Comparison of ENCODE assay signal across 24 cellular contexts in genomic region chr11:87425943-87426342, GRCh38.
DNase-seq lines count a peak whose midpoint lies in the region; ATAC-seq and TF ChIP-seq lines count a peak whose summit lies in the region.
"Had no signal": no experiment of that assay in that cellular context is flagged by ENCODE, and none has a peak within 500 bp of the region (broad histone marks: within the 10 kb centered on the region; RNA-seq: fewer than 3 reads in every experiment).

No MANE protein-coding gene starts in this region.

- H3K4ac ChIP-seq in IMR-90 (ENCODE audit: low read depth, low read length), result peak overlapping the region; percentile 95

- POLR2A ChIA-PET in IMR-90 (lab: Charles Lee; ENCODE audit: unreplicated experiment), result no interaction called here

- peaks cover 11% of the 10 kb centered on the region for H3K9me1 ChIP-seq in IMR-90 (ENCODE audit: insufficient read depth, low read length)

- H3K4me2 ChIP-seq in IMR-90 (ENCODE audit: low read depth, low read length), result peak overlapping the region; percentile 20; the same call in 1 of the 2 replicates
- H3K4me2 ChIP-seq: KMS-11 had no signal

- CTCF ChIA-PET in IMR-90 (lab: Yijun Ruan, JAX), result no interaction called here

- peak overlapping the region; percentile 86 for H4K91ac ChIP-seq in IMR-90 (ENCODE audit: insufficient read depth, low read depth, low read length)

- peak overlapping the region; percentile 77 for H3K14ac ChIP-seq in IMR-90 (replicated peaks; ENCODE audit: low read depth, low read length)

- H4K5ac ChIP-seq in IMR-90 (ENCODE audit: low read depth, low read length), result peak overlapping the region; percentile 62; the same call in 1 of the 2 replicates

- no peaks in the 10 kb centered on the region for H3K27me3 ChIP-seq in IMR-90 (ENCODE audit: control insufficient read depth, insufficient read depth, low read length)
- H3K27me3 ChIP-seq: ascending aorta, esophagus squamous epithelium, stomach, transverse colon had no signal

- peak overlapping the region; percentile 97; the same call in 1 of the 2 replicates for H3K18ac ChIP-seq in IMR-90 (ENCODE audit: low read depth, low read length)

- in situ Hi-C loops in IMR-90 (cut with MboI; ENCODE audit: low sequenced_read_pairs), result no loop called here

- no CpG with 5 or more reads among the region's 1 CpG for WGBS in IMR-90 (ENCODE audit: extremely low coverage in 2 of 2, insufficient read length in 1 of 2), 2 experiments
- WGBS in mesodermal cell (ENCODE audit: insufficient coverage in 2 of 2), 2 experiments, result no CpG with 5 or more reads among the region's 1 CpG

- H3K27ac ChIP-seq in IMR-90 (ENCODE audit: insufficient read depth, low read length) (no peak overlapping the region), mesodermal cell (ENCODE audit: low read depth, low read length, severe bottlenecking) (peak overlapping the region; percentile 77)
- H3K27ac ChIP-seq: ascending aorta, esophagus squamous epithelium, KMS-11, left ventricle myocardium inferior, stomach, transverse colon had no signal

- TF ChIP-seq POLR2A in IMR-90 (IDR thresholded peaks at IDR 0.05; ENCODE audit: low read depth, low read length), result no peak

- no peak for TF ChIP-seq RAD21 in IMR-90 (IDR thresholded peaks at IDR 0.05; ENCODE audit: low read length)

- ATAC-seq in IMR-90 (ENCODE audit: low read depth) (peak; percentile 60), GM18517 (IDR thresholded peaks at IDR 0.05; ENCODE audit: unreplicated experiment) (no peak), GM18519 (IDR thresholded peaks at IDR 0.05; ENCODE audit: low FRiP score, unreplicated experiment) (no peak), HG03520 (IDR thresholded peaks at IDR 0.05; ENCODE audit: unreplicated experiment) (no peak)
- ATAC-seq: activated CD4-positive, CD25-positive, alpha-beta regulatory T cell treated with anti-CD3 and anti-CD28 coated beads, Interleukin-2, amount 50 U/mL, for 24 hours; mucosa of descending colon had no signal

- BruUV-seq in IMR-90 (replicated peaks; lab: Mats Ljungman, UMichigan), result no TSS peak

- H3K4me3 ChIP-seq in IMR-90 (ENCODE audit: insufficient read depth, low read depth, low read length) (no peak overlapping the region), mesodermal cell (ENCODE audit: extremely low read depth, insufficient read depth, low read length, poor library complexity, severe bottlenecking) (no peak overlapping the region)
- H3K4me3 ChIP-seq: ascending aorta, esophagus squamous epithelium, left ventricle myocardium inferior, mucosa of descending colon, stomach, transverse colon had no signal

- H3K4me1 ChIP-seq in IMR-90 (ENCODE audit: control insufficient read depth, insufficient read depth, low read length) (peaks cover 19% of the 10 kb centered on the region), mesodermal cell (ENCODE audit: control insufficient read depth, insufficient read depth, low read length, poor library complexity, severe bottlenecking) (peaks cover 33% of the 10 kb centered on the region)
- H3K4me1 ChIP-seq: ascending aorta, esophagus squamous epithelium, left ventricle myocardium inferior, stomach, transverse colon had no signal

- peak overlapping the region; percentile 82 for H2BK5ac ChIP-seq in IMR-90 (ENCODE audit: low read depth, low read length, poor library complexity, severe bottlenecking)

- H3K9ac ChIP-seq in IMR-90 (ENCODE audit: low read depth, low read length), result no peak overlapping the region
- H3K9ac ChIP-seq: KMS-11 had no signal

- intact Hi-C loops in IMR-90 (cut with micrococcal nuclease), result no loop called here

- no peak overlapping the region for H2AFZ ChIP-seq in IMR-90 (replicated peaks; ENCODE audit: low read length, poor library complexity)

- no peak for TF ChIP-seq CTCF in IMR-90 (conservative IDR thresholded peaks at IDR 0.05; ENCODE audit: low read depth, low read length)

- H4K20me1 ChIP-seq in IMR-90 (ENCODE audit: insufficient read depth, low read length), result no peaks in the 10 kb centered on the region

- no peaks in the 10 kb centered on the region for H3K36me3 ChIP-seq in IMR-90 (ENCODE audit: control insufficient read depth, insufficient read depth, low read length)
- no peaks in the 10 kb centered on the region for H3K36me3 ChIP-seq in mesodermal cell (ENCODE audit: control insufficient read depth, insufficient read depth, low read length)
- H3K36me3 ChIP-seq: ascending aorta, esophagus squamous epithelium, left ventricle myocardium inferior, stomach, transverse colon had no signal

- H3K56ac ChIP-seq in IMR-90 (ENCODE audit: extremely low read depth, insufficient read depth, low read length), result peak overlapping the region; percentile 75; the same call in 1 of the 2 replicates

- peak overlapping the region; percentile 73; the same call in 1 of the 2 replicates for H3K23ac ChIP-seq in IMR-90 (ENCODE audit: low read depth, low read length)

- H4K8ac ChIP-seq in IMR-90 (ENCODE audit: low read depth in 2 of 2, low read length in 2 of 2), result peak overlapping the region; percentile 21 to 64; a peak in 3 of 4 replicates

- H2AK9ac ChIP-seq in IMR-90 (replicated peaks; ENCODE audit: low read depth, low read length, poor library complexity), result no peak overlapping the region

- H3K9me3 ChIP-seq in IMR-90 (ENCODE audit: control insufficient read depth, insufficient read depth, low read length), result no peaks in the 10 kb centered on the region
- H3K9me3 ChIP-seq in mesodermal cell (ENCODE audit: control insufficient read depth, low read length), result no peaks in the 10 kb centered on the region
- H3K9me3 ChIP-seq: ascending aorta, esophagus squamous epithelium, left ventricle myocardium inferior, mucosa of descending colon, stomach, transverse colon had no signal

- DNase-seq in EL, result peak; percentile 96
- DNase-seq in IMR-90, result peak; percentile 62
- DNase-seq in astrocyte of the hippocampus (ENCODE audit: low read depth, low spot score), result peak; percentile 81
- DNase-seq in NCI-H146 treated with DMSO at 0.1 percent for 48 hours (lab: John Stamatoyannopoulos, UW; ENCODE audit: unreplicated experiment), result no peak
- DNase-seq: activated naive CD4-positive, alpha-beta T cell treated with anti-CD3 and anti-CD28 coated beads, Interleukin-2, amount 10 ng/mL, durations not matched to agents 7 days and 5 days; activated T-cell treated with anti-CD3 and anti-CD28 coated beads, Interleukin-2, amount 50 U/mL, for 48 hours; DMS79; effector memory CD4-positive, alpha-beta T cell; esophagus squamous epithelium; head of caudate nucleus; left ventricle myocardium inferior; mucosa of descending colon; NCI-H1105 treated with DMSO at 0.1 percent for 48 hours; NCI-H2081 treated with DMSO at 0.1 percent for 48 hours; NCI-H524 treated with DMSO at 0.1 percent for 48 hours; stomach; transverse colon had no signal

- dilution Hi-C loops in IMR-90 (cut with HindIII; ENCODE audit: low sequenced_read_pairs, unreplicated experiment), result no loop called here

- peak overlapping the region; percentile 93 for H2BK20ac ChIP-seq in IMR-90 (ENCODE audit: low read depth, low read length)

- peak overlapping the region; percentile 31; the same call in 1 of the 2 replicates for H2AK5ac ChIP-seq in IMR-90 (ENCODE audit: low read depth, low read length)

- H2BK120ac ChIP-seq in IMR-90 (ENCODE audit: low read depth, low read length), result peak overlapping the region; percentile 95

- no peak overlapping the region for H2BK15ac ChIP-seq in IMR-90 (ENCODE audit: low read depth, low read length)

- no peaks in the 10 kb centered on the region for H3K79me1 ChIP-seq in IMR-90 (ENCODE audit: low read depth in 1 of 2, low read length in 2 of 2)

TF ChIP-seq in IMR-90, 13 proteins besides CTCF, POLR2A, EP300 and RAD21:
- no peak for TF ChIP-seq RFX5 (IDR thresholded peaks at IDR 0.05; ENCODE audit: low read depth, low read length)
